Comparison of ENCODE assay signal across 26 cellular contexts in genomic region chr7:138304071-138304320, GRCh38.
"Had no signal": no experiment of that assay in that cellular context is flagged by ENCODE, and none has a peak within 500 bp of the region (broad histone marks: within the 10 kb centered on the region; RNA-seq: fewer than 3 reads in every experiment).

No MANE protein-coding gene starts in this region.

- H3K27ac Mint-ChIP-seq: activated B cell treated with CpG ODN at 0.5 μM for 24 hours; activated CD4-positive, alpha-beta T cell treated with anti-CD3 and anti-CD28 coated beads for 36 hours; activated naive CD4-positive, alpha-beta T cell treated with anti-CD3 and anti-CD28 coated beads, Interleukin-2, amount 50 U/mL, for 72 hours; activated T-cell treated with anti-CD3 and anti-CD28 coated beads, Interleukin-2, amount 50 U/mL, for 24 hours; activated T-helper 17 cell treated with anti-CD3 and anti-CD28 coated beads, Interleukin-2, amount 50 U/mL, for 72 hours; effector memory CD8-positive, alpha-beta T cell; nephron progenitor cell had no signal

- H3K9me3 ChIP-seq: ascending aorta, esophagus muscularis mucosa, mucosa of descending colon, testis had no signal

- ATAC-seq: activated CD4-positive, alpha-beta T cell treated with anti-CD3 and anti-CD28 coated beads for 36 hours; activated naive CD4-positive, alpha-beta T cell treated with anti-CD3 and anti-CD28 coated beads, Interleukin-2, amount 50 U/mL, for 72 hours; activated T-helper 17 cell treated with anti-CD3 and anti-CD28 coated beads, Interleukin-2, amount 50 U/mL, for 72 hours; effector memory CD8-positive, alpha-beta T cell; mucosa of descending colon had no signal

- H3K27ac ChIP-seq: ascending aorta, brain microvascular endothelial cell, dorsolateral prefrontal cortex, esophagus muscularis mucosa, parathyroid adenoma, sigmoid colon, testis, upper lobe of left lung had no signal

- H2AFZ ChIP-seq: parathyroid adenoma had no signal

- H3K36me3 Mint-ChIP-seq: activated naive CD4-positive, alpha-beta T cell treated with anti-CD3 and anti-CD28 coated beads, Interleukin-2, amount 50 U/mL, for 72 hours had no signal

- H3K9ac ChIP-seq: parathyroid adenoma had no signal

- H3K4me3 Mint-ChIP-seq: activated B cell treated with CpG ODN at 0.5 μM for 24 hours; activated CD4-positive, alpha-beta T cell treated with anti-CD3 and anti-CD28 coated beads for 36 hours; activated T-cell treated with anti-CD3 and anti-CD28 coated beads, Interleukin-2, amount 50 U/mL, for 24 hours; activated T-helper 17 cell treated with anti-CD3 and anti-CD28 coated beads, Interleukin-2, amount 50 U/mL, for 72 hours; central memory CD8-positive, alpha-beta T cell; effector memory CD8-positive, alpha-beta T cell; nephron progenitor cell had no signal

- H3K4me1 Mint-ChIP-seq: activated B cell treated with CpG ODN at 0.5 μM for 24 hours; activated CD4-positive, alpha-beta T cell treated with anti-CD3 and anti-CD28 coated beads for 36 hours; activated T-helper 17 cell treated with anti-CD3 and anti-CD28 coated beads, Interleukin-2, amount 50 U/mL, for 72 hours; central memory CD8-positive, alpha-beta T cell; nephron progenitor cell had no signal

- H3K4me3 ChIP-seq: ascending aorta, dorsolateral prefrontal cortex, esophagus muscularis mucosa, mucosa of descending colon, sigmoid colon, testis, upper lobe of left lung had no signal

- H3K9me3 Mint-ChIP-seq: activated B cell treated with CpG ODN at 0.5 μM for 24 hours; activated naive CD4-positive, alpha-beta T cell treated with anti-CD3 and anti-CD28 coated beads, Interleukin-2, amount 50 U/mL, for 72 hours; activated T-cell treated with anti-CD3 and anti-CD28 coated beads, Interleukin-2, amount 50 U/mL, for 24 hours; activated T-helper 17 cell treated with anti-CD3 and anti-CD28 coated beads, Interleukin-2, amount 50 U/mL, for 72 hours; central memory CD8-positive, alpha-beta T cell; effector memory CD8-positive, alpha-beta T cell; nephron progenitor cell had no signal

- H3K27me3 ChIP-seq: ascending aorta, brain microvascular endothelial cell, dorsolateral prefrontal cortex, esophagus muscularis mucosa, sigmoid colon, testis, upper lobe of left lung had no signal

- H3K79me2 ChIP-seq: parathyroid adenoma had no signal

- H3K4me1 ChIP-seq: ascending aorta, esophagus muscularis mucosa, parathyroid adenoma, sigmoid colon, testis, upper lobe of left lung had no signal

- H3K27me3 Mint-ChIP-seq: activated B cell treated with CpG ODN at 0.5 μM for 24 hours; activated T-cell treated with anti-CD3 and anti-CD28 coated beads, Interleukin-2, amount 50 U/mL, for 24 hours; activated T-helper 17 cell treated with anti-CD3 and anti-CD28 coated beads, Interleukin-2, amount 50 U/mL, for 72 hours had no signal

- H3K36me3 ChIP-seq: ascending aorta, brain microvascular endothelial cell, esophagus muscularis mucosa, sigmoid colon, upper lobe of left lung had no signal

- DNase-seq: activated B cell treated with CpG ODN at 0.5 μM for 24 hours; activated CD4-positive, alpha-beta T cell treated with anti-CD3 and anti-CD28 coated beads for 36 hours; activated CD4-positive, alpha-beta T cell treated with anti-CD3 and anti-CD28 coated beads, Interleukin-2, amount 50 U/mL, for 4 hours; activated CD8-positive, alpha-beta memory T cell treated with anti-CD3 and anti-CD28 coated beads for 24 hours; activated CD8-positive, alpha-beta memory T cell treated with anti-CD3 and anti-CD28 coated beads, Interleukin-2, amount 50 U/mL, for 4 hours; activated T-cell treated with anti-CD3 and anti-CD28 coated beads, Interleukin-2, amount 50 U/mL, for 24 hours; brain microvascular endothelial cell; dorsolateral prefrontal cortex; effector memory CD8-positive, alpha-beta T cell; glutamatergic neuron; hippocampal formation; mucosa of descending colon; nephron progenitor cell; nucleus accumbens; sigmoid colon; stimulated activated CD4-positive, alpha-beta T cell treated with anti-CD3 and anti-CD28 coated beads, Interleukin-2, amount 100 ng/mL, for 48 hours; stimulated activated naive CD4-positive, alpha-beta T cell; T-helper 1 cell; testis; upper lobe of left lung had no signal
